In genomic region chr20:47353224-47353696, GRCh38 we compare ENCODE assay signal across 7 cellular contexts. TPM values are rescaled to one million over a fixed set of nuclear protein-coding genes. Genes with fewer than 3 reads are reported as not detected.
DNase-seq lines count a peak whose midpoint lies in the region; ATAC-seq, FAIRE-seq and TF ChIP-seq lines count a peak whose summit lies in the region.

No MANE protein-coding gene starts in this region.

- no peak for TF ChIP-seq CTCF in SK-N-SH (IDR thresholded peaks at IDR 0.05)
- no peak for TF ChIP-seq CTCF in foreskin keratinocyte (conservative IDR thresholded peaks at IDR 0.05)

- H3K4me1 ChIP-seq in HUES48 (ENCODE audit: control insufficient read depth, insufficient read depth, low read length) (peaks cover 98% of the 10 kb centered on the region), SK-N-SH (ENCODE audit: control insufficient read depth in 1 of 2, insufficient read depth in 2 of 2, low read depth in 1 of 2, low read length in 1 of 2) (peaks cover 77% of the 10 kb centered on the region in 2 experiments), foreskin keratinocyte (peaks cover 69% of the 10 kb centered on the region), small intestine (ENCODE audit: control insufficient read depth in 2 of 2, insufficient read depth in 1 of 2, low read depth in 1 of 2, low read length in 1 of 2) (peaks cover 13 to 54% of the 10 kb centered on the region in 2 donors)

- no peak for FAIRE-seq in small intestine (lab: Jason Lieb, UNC)

- H3K27me3 ChIP-seq in HUES48 (ENCODE audit: control insufficient read depth, insufficient read depth, low read length) (no peaks in the 10 kb centered on the region), SK-N-SH (ENCODE audit: insufficient read depth) (no peaks in the 10 kb centered on the region), foreskin keratinocyte (no peaks in the 10 kb centered on the region), small intestine (ENCODE audit: control insufficient read depth in 2 of 2, insufficient read depth in 2 of 2, low read length in 2 of 2) (no peaks in the 10 kb centered on the region)

- no peaks in the 10 kb centered on the region for H3K9me3 ChIP-seq in HUES48 (ENCODE audit: control insufficient read depth, insufficient read depth, low read length)
- no peaks in the 10 kb centered on the region for H3K9me3 ChIP-seq in SK-N-SH
- no peaks in the 10 kb centered on the region for H3K9me3 ChIP-seq in small intestine (ENCODE audit: control insufficient read depth, low read depth)

- H3F3A ChIP-seq in SK-N-SH (replicated peaks; ENCODE audit: insufficient read depth): peaks cover 36% of the 10 kb centered on the region

- H3K9ac ChIP-seq in HUES48 (ENCODE audit: low read depth, low read length): peak overlapping the region; percentile 57
- peak overlapping the region; percentile 89 for H3K9ac ChIP-seq in SK-N-SH

- CTCF ChIA-PET in SK-N-SH (lab: Yijun Ruan, JAX): interaction anchor here (1.0 to 13.1 kb wide), 3 partner anchors 31 to 90 kb away, joined by 3 to 99 read pairs (median 75); no protein-coding TSS in a partner anchor

- H3K9me2 ChIP-seq in SK-N-SH: no peaks in the 10 kb centered on the region

- H3K4me3 ChIP-seq in HUES48 (ENCODE audit: low read depth, low read length) (no peak overlapping the region), SK-N-SH (ENCODE audit: low read depth in 2 of 2, low read length in 1 of 2) (peak overlapping the region; percentile 19 to 52; a peak in 2 of 4 replicates), small intestine (ENCODE audit: low read depth in 1 of 2, low read length in 2 of 2) (no peak overlapping the region)

- peaks cover 24% of the 10 kb centered on the region for H3K36me3 ChIP-seq in HUES48 (ENCODE audit: control insufficient read depth, insufficient read depth, low read length)
- H3K36me3 ChIP-seq in SK-N-SH (replicated peaks in 1 of 2; ENCODE audit: control insufficient read depth in 1 of 2, insufficient read depth in 2 of 2, low read length in 1 of 2): peaks cover 7 to 10% of the 10 kb centered on the region in 2 experiments
- no peaks in the 10 kb centered on the region for H3K36me3 ChIP-seq in small intestine (ENCODE audit: control insufficient read depth in 2 of 2, insufficient read depth in 2 of 2, low read length in 2 of 2)

- DNase-seq in SK-N-SH (no peak), foreskin keratinocyte (no peak), small intestine (no peak), activated gamma-delta T cell treated with Interleukin-2 at 50 U/mL for 16 hours (no peak), DMS153 treated with DMSO at 0.1 percent for 48 hours (lab: John Stamatoyannopoulos, UW; ENCODE audit: unreplicated experiment) (no peak)

- POLR2A ChIA-PET in SK-N-SH (lab: Yijun Ruan, JAX): interaction anchor here (0.9 to 1.1 kb wide), 2 partner anchors 10 to 73 kb away, joined by 3 to 4 read pairs; no protein-coding TSS in a partner anchor

- H3K79me2 ChIP-seq in SK-N-SH (ENCODE audit: insufficient read depth): peaks cover 85% of the 10 kb centered on the region

- H2AFZ ChIP-seq in SK-N-SH (ENCODE audit: low read depth): no peak overlapping the region

- peak overlapping the region; percentile 79 for H3K4me2 ChIP-seq in SK-N-SH

- no peak for TF ChIP-seq RAD21 in SK-N-SH (IDR thresholded peaks at IDR 0.05; ENCODE audit: low read length)

- WGBS in SK-N-SH (ENCODE audit: low lambda C conversion rate): 62% methylated on average over 3 of the region's 3 CpGs
- 50 to 59% (median 57%) methylated on average over 3 of the region's 3 CpGs for WGBS in small intestine, 3 donors

- H4K20me1 ChIP-seq in SK-N-SH (ENCODE audit: insufficient read depth): no peaks in the 10 kb centered on the region

- H3K27ac ChIP-seq in HUES48 (ENCODE audit: low read depth, low read length): peak overlapping the region; percentile 99
- H3K27ac ChIP-seq in SK-N-SH (ENCODE audit: low read depth in 2 of 2, low read length in 1 of 2): peak overlapping the region; percentile 97 to 100
- H3K27ac ChIP-seq in foreskin keratinocyte: peak overlapping the region; percentile 73
- peak overlapping the region; percentile 84 to 98 for H3K27ac ChIP-seq in small intestine (ENCODE audit: low read depth in 1 of 2, low read length in 1 of 2)

- no peak for TF ChIP-seq EP300 in SK-N-SH (IDR thresholded peaks at IDR 0.05; ENCODE audit: borderline replicate concordance in 1 of 2, low read depth in 1 of 2, low read length in 1 of 2)

- ATAC-seq in foreskin keratinocyte (no peak), HG02938 (IDR thresholded peaks at IDR 0.05; ENCODE audit: unreplicated experiment) (no peak)

TF ChIP-seq in SK-N-SH, 30 proteins besides CTCF, POLR2A, EP300 and RAD21:
- no peak for TF ChIP-seq USF2 (IDR thresholded peaks at IDR 0.05; ENCODE audit: borderline replicate concordance, low read depth, low read length)
- no peak for TF ChIP-seq FOXJ3 (CRISPR knock-in tag; IDR thresholded peaks at IDR 0.05)
- no peak for TF ChIP-seq YY1 (IDR thresholded peaks at IDR 0.05; ENCODE audit: low read depth)
- TF ChIP-seq JUND (IDR thresholded peaks at IDR 0.05): no peak
- TF ChIP-seq ZBTB33 (IDR thresholded peaks at IDR 0.05; ENCODE audit: borderline replicate concordance, low read depth): no peak
- TF ChIP-seq REST (IDR thresholded peaks at IDR 0.05; ENCODE audit: low read depth, low read length): no peak
- TF ChIP-seq SMC3 (IDR thresholded peaks at IDR 0.05; ENCODE audit: low read depth, low read length): no peak
- no peak for TF ChIP-seq TEAD4 (IDR thresholded peaks at IDR 0.05; ENCODE audit: borderline replicate concordance, insufficient read depth)
- no peak for TF ChIP-seq RCOR1 (IDR thresholded peaks at IDR 0.05; ENCODE audit: low read length)
- TF ChIP-seq FOXM1 (IDR thresholded peaks at IDR 0.05; ENCODE audit: low read depth): no peak
- TF ChIP-seq MEF2A (IDR thresholded peaks at IDR 0.05; ENCODE audit: borderline replicate concordance, low read depth): no peak
- TF ChIP-seq GATA2 (CRISPR knock-in tag; IDR thresholded peaks at IDR 0.05): no peak
- no peak for TF ChIP-seq ELF1 (IDR thresholded peaks at IDR 0.05)
- no peak for TF ChIP-seq POLR2AphosphoS5 (IDR thresholded peaks at IDR 0.05; ENCODE audit: low read depth, low read length)
TF ChIP-seq in SK-N-SH: peak in this region for 0.

RNA-seq across cellular contexts. Expression of gene ZMYND8, which starts 3.2 kb away (rescaled TPM):
- 20.6 and 25.3 TPM in 2 replicates for polyA plus RNA-seq in SK-N-SH (2012; rRNA removed)
- polyA plus RNA-seq in SK-N-SH (2012; cell fraction: cytosol; rRNA removed): 19.5 and 20.5 TPM in 2 replicates
- polyA plus RNA-seq in SK-N-SH (2012; cell fraction: nucleus; rRNA removed): 54.6 and 62.7 TPM in 2 replicates
- total RNA-seq in foreskin keratinocyte: 29.7 and 31.1 TPM in 2 replicates
- 7.9 and 9.1 TPM in 2 replicates for polyA plus RNA-seq in foreskin keratinocyte
- polyA plus RNA-seq in small intestine: 10 to 100 TPM in 2 of 3 donors, 1 to 10 TPM in 1; 9.2 to 19.9 (median 12.8) TPM

Comparison
In these comparisons a context has a peak if more than half of its experiments do, and no peak if none do; other contexts are left out.
1. H3K4me3 ChIP-seq: peak in SK-N-SH (2 of 2); none in HUES48 (single experiment) and small intestine (0 of 2).
2. Peak in every context shown above with its lines, with median percentiles within 50 percentile points of each other: H3K27ac ChIP-seq.